In genomic region chr14:67358914-67359313, GRCh38 we compare ENCODE assay signal across 8 cellular contexts. TPM values are rescaled to one million over a fixed set of nuclear protein-coding genes. Genes with fewer than 3 reads are reported as not detected.
DNase-seq lines count a peak whose midpoint lies in the region; ATAC-seq and TF ChIP-seq lines count a peak whose summit lies in the region.

No MANE protein-coding gene starts in this region.

- peaks cover 58% of the 10 kb centered on the region for H3K4me1 Mint-ChIP-seq in activated CD8-positive, alpha-beta memory T cell treated with anti-CD3 and anti-CD28 coated beads, Interleukin-2, amount 10 ng/mL, durations not matched to agents 7 days and 5 days
- peaks cover 69 to 76% (median 76%) of the 10 kb centered on the region in 3 donors for H3K4me1 Mint-ChIP-seq in T-cell

- H3K36me3 ChIP-seq in gastroesophageal sphincter (peaks cover 0 to 9% of the 10 kb centered on the region in 2 donors), skeletal muscle tissue (ENCODE audit: control insufficient read depth in 3 of 3, insufficient read depth in 3 of 3, low read length in 3 of 3) (no peaks in the 10 kb centered on the region)

- no peaks in the 10 kb centered on the region for H3K27me3 Mint-ChIP-seq in activated CD8-positive, alpha-beta memory T cell treated with anti-CD3 and anti-CD28 coated beads, Interleukin-2, amount 10 ng/mL, durations not matched to agents 7 days and 5 days
- no peaks in the 10 kb centered on the region for H3K27me3 Mint-ChIP-seq in T-cell

- TF ChIP-seq CTCF in gastroesophageal sphincter (IDR thresholded peaks at IDR 0.05) (no peak), GM13977 (IDR thresholded peaks at IDR 0.05; ENCODE audit: extremely low read depth, insufficient read depth, missing control alignments) (no peak)

- DNase-seq in activated CD8-positive, alpha-beta memory T cell treated with anti-CD3 and anti-CD28 coated beads, Interleukin-2, amount 10 ng/mL, durations not matched to agents 7 days and 5 days: no peak
- DNase-seq in activated CD8-positive, alpha-beta memory T cell treated with anti-CD3 and anti-CD28 coated beads, Interleukin-2, amount 50 U/mL, for 4 hours: no peak
- DNase-seq in T-cell (no peak), ecto neural progenitor cell (ENCODE audit: low spot score) (no peak), NCI-H526 treated with DMSO at 0.1 percent for 48 hours (lab: John Stamatoyannopoulos, UW) (no peak), GM13977 (ENCODE audit: low spot score) (no peak)

- CTCF ChIA-PET in activated CD8-positive, alpha-beta memory T cell treated with anti-CD3 and anti-CD28 coated beads, Interleukin-2, amount 10 ng/mL, durations not matched to agents 7 days and 5 days (lab: Charles Lee): interaction anchor here (0.9 to 2.0 kb wide), 6 partner anchors 8 to 241 kb away, joined by 3 to 12 read pairs (median 6); partner anchors contain the start of gene PIGH
- CTCF ChIA-PET in T-cell (lab: Charles Lee): interaction anchor here in 1 of 2 donors (0.6 to 1.6 kb wide), 7 partner anchors 8 to 999 kb away, joined by 3 to 10 read pairs (median 5); partner anchors contain the start of genes ARG2 and PALS1

- WGBS in gastroesophageal sphincter (ENCODE audit: low coverage in 1 of 2), 2 donors: 0 to 2% methylated on average over 5 to 10 of the region's 10 CpGs

- H3K4me1 ChIP-seq in gastroesophageal sphincter (peaks cover 13 to 74% (median 34%) of the 10 kb centered on the region in 3 donors), skeletal muscle tissue (ENCODE audit: control insufficient read depth in 3 of 3, insufficient read depth in 3 of 3, low read length in 3 of 3) (peaks cover 20 to 38% (median 29%) of the 10 kb centered on the region in 3 donors)

- POLR2A ChIA-PET in T-cell (lab: Charles Lee): no interaction called here

- H3K4me3 ChIP-seq in gastroesophageal sphincter (peak overlapping the region; percentile 65 to 71), skeletal muscle tissue (ENCODE audit: low read length in 3 of 3) (peak overlapping the region; percentile 91 to 99 (median 92))

- peak overlapping the region; percentile 91 to 95 (median 92) for H3K9ac ChIP-seq in skeletal muscle tissue (ENCODE audit: low read depth in 1 of 3, low read length in 3 of 3)

- H3K27me3 ChIP-seq in gastroesophageal sphincter (no peaks in the 10 kb centered on the region), skeletal muscle tissue (ENCODE audit: control insufficient read depth in 3 of 3, insufficient read depth in 3 of 3, low read length in 3 of 3) (no peaks in the 10 kb centered on the region)

- TF ChIP-seq POLR2A in gastroesophageal sphincter (IDR thresholded peaks at IDR 0.05): no peak

- H3K27ac ChIP-seq in gastroesophageal sphincter (peak overlapping the region; percentile 45 to 93 (median 88)), skeletal muscle tissue (ENCODE audit: low read depth, low read length) (peak overlapping the region; percentile 97)

- no peak for ATAC-seq in activated CD8-positive, alpha-beta memory T cell treated with anti-CD3 and anti-CD28 coated beads, Interleukin-2, amount 10 ng/mL, durations not matched to agents 7 days and 5 days
- ATAC-seq in T-cell (replicated peaks in 1 of 4) (no peak), gastroesophageal sphincter (no peak)

- H3K9me3 ChIP-seq in gastroesophageal sphincter: no peaks in the 10 kb centered on the region
- no peaks in the 10 kb centered on the region for H3K9me3 ChIP-seq in skeletal muscle tissue (ENCODE audit: control insufficient read depth in 3 of 3, low read length in 3 of 3)

- H3K27ac Mint-ChIP-seq in activated CD8-positive, alpha-beta memory T cell treated with anti-CD3 and anti-CD28 coated beads, Interleukin-2, amount 10 ng/mL, durations not matched to agents 7 days and 5 days: peak overlapping the region; percentile 93
- peak overlapping the region in 1 of 2 donors; percentile 97 for H3K27ac Mint-ChIP-seq in T-cell

- peak overlapping the region; percentile 99 for H3K4me3 Mint-ChIP-seq in activated CD8-positive, alpha-beta memory T cell treated with anti-CD3 and anti-CD28 coated beads, Interleukin-2, amount 10 ng/mL, durations not matched to agents 7 days and 5 days
- H3K4me3 Mint-ChIP-seq in T-cell: peak overlapping the region; percentile 92 to 99 (median 97)

- in situ Hi-C loops in GM13977 (cut with MboI; ENCODE audit: low pct_unique_long_range_greater_than_20kb, low sequenced_read_pairs, unreplicated experiment): no loop called here

- H3K36me3 Mint-ChIP-seq in activated CD8-positive, alpha-beta memory T cell treated with anti-CD3 and anti-CD28 coated beads, Interleukin-2, amount 10 ng/mL, durations not matched to agents 7 days and 5 days: peaks cover 14% of the 10 kb centered on the region
- peaks cover 3% of the 10 kb centered on the region for H3K36me3 Mint-ChIP-seq in T-cell

- H3K9me3 Mint-ChIP-seq in activated CD8-positive, alpha-beta memory T cell treated with anti-CD3 and anti-CD28 coated beads, Interleukin-2, amount 10 ng/mL, durations not matched to agents 7 days and 5 days (ENCODE audit: low read depth): no peaks in the 10 kb centered on the region
- no peaks in the 10 kb centered on the region for H3K9me3 Mint-ChIP-seq in T-cell

- no peak for TF ChIP-seq EP300 in gastroesophageal sphincter (IDR thresholded peaks at IDR 0.05)

RNA-seq across cellular contexts. Expression of gene ATP6V1D, which starts 0.7 kb away (rescaled TPM):
- 10 to 100 TPM; 32.4 to 33.5 TPM for total RNA-seq in activated CD8-positive, alpha-beta memory T cell treated with anti-CD3 and anti-CD28 coated beads, Interleukin-2, amount 10 ng/mL, durations not matched to agents 7 days and 5 days
- 10 to 100 TPM; 20.9 to 31.1 (median 24.5) TPM for total RNA-seq in T-cell
- total RNA-seq in gastroesophageal sphincter: 100 to 1,000 TPM in 2 of 4 donors, 10 to 100 TPM in 2; 71.1 to 142 (median 94.3) TPM
- 61.6 TPM for total RNA-seq in skeletal muscle tissue

RNA-seq across cellular contexts. Expression of gene EIF2S1, which starts 1.2 kb away (rescaled TPM):
- total RNA-seq in activated CD8-positive, alpha-beta memory T cell treated with anti-CD3 and anti-CD28 coated beads, Interleukin-2, amount 10 ng/mL, durations not matched to agents 7 days and 5 days: 100 to 1,000 TPM; 145 to 189 TPM
- total RNA-seq in T-cell (10 to 100 TPM; 38.8 to 66.0 (median 57.0) TPM), gastroesophageal sphincter (100 to 1,000 TPM; 102 to 180 (median 150) TPM), skeletal muscle tissue (92.4 TPM)

RNA-seq across cellular contexts. Expression of gene PLEK2, which starts 53.1 kb away (rescaled TPM):
- under 1 TPM in 1 of 2 experiments, not detected in 1; 0.44 TPM for total RNA-seq in activated CD8-positive, alpha-beta memory T cell treated with anti-CD3 and anti-CD28 coated beads, Interleukin-2, amount 10 ng/mL, durations not matched to agents 7 days and 5 days
- total RNA-seq in T-cell (1 to 10 TPM in 4 of 5 donors, under 1 TPM in 1; 0.79 to 4.0 (median 3.5) TPM), gastroesophageal sphincter (under 1 TPM in 1 of 4 donors, not detected in 3; 0.37 TPM), skeletal muscle tissue (3.7 TPM)
